21 cellular contexts compared by ENCODE assay signal in genomic region chr1:235933017-235933416, GRCh38.
A peak's percentile ranks its signal among the peaks of the same experiment; 100 is the strongest.
DNase-seq lines count a peak whose midpoint lies in the region; ATAC-seq, FAIRE-seq and TF ChIP-seq lines count a peak whose summit lies in the region.
"Had no signal": no experiment of that assay in that cellular context is flagged by ENCODE, and none has a peak within 500 bp of the region (broad histone marks: within the 10 kb centered on the region; RNA-seq: fewer than 3 reads in every experiment).

No MANE protein-coding gene starts in this region.

- H3K9me3 Mint-ChIP-seq in stimulated activated effector memory CD8-positive, alpha-beta T cell treated with anti-CD3 and anti-CD28 coated beads, Interleukin-12 subunit alpha, Interleukin-12 subunit beta, amount 100 ng/mL, for 72 hours: no peaks in the 10 kb centered on the region
- H3K9me3 Mint-ChIP-seq: activated CD8-positive, alpha-beta T cell treated with anti-CD3 and anti-CD28 coated beads for 36 hours; activated naive CD4-positive, alpha-beta T cell treated with anti-CD3 and anti-CD28 coated beads, Interleukin-2, amount 10 ng/mL, durations not matched to agents 7 days and 5 days; CD4-positive, alpha-beta memory T cell; naive thymus-derived CD8-positive, alpha-beta T cell had no signal

- peak overlapping the region; percentile 67 for H3K9ac ChIP-seq in keratinocyte (ENCODE audit: control insufficient read depth, extremely low read depth, insufficient read depth, low read length)
- H3K9ac ChIP-seq: KMS-11 had no signal

- peak; percentile 69 for DNase-seq in astrocyte of the hippocampus (ENCODE audit: low read depth, low spot score)
- DNase-seq in keratinocyte (ENCODE audit: low read depth, low spot score): no peak
- DNase-seq in stimulated activated effector memory CD8-positive, alpha-beta T cell treated with anti-CD3 and anti-CD28 coated beads, Interleukin-12 subunit alpha, Interleukin-12 subunit beta, amount 100 ng/mL, for 72 hours (ENCODE audit: low spot score in 2 of 2): no peak
- DNase-seq in NCI-H2107 (lab: John Stamatoyannopoulos, UW): no peak
- DNase-seq in stimulated activated CD8-positive, alpha-beta memory T cell treated with anti-CD3 and anti-CD28 coated beads, Interleukin-4, amount 100 ng/mL, for 48 hours: no peak
- no peak for DNase-seq in cortex of kidney (lab: John Stamatoyannopoulos, UW)
- DNase-seq: activated CD8-positive, alpha-beta T cell treated with anti-CD3 and anti-CD28 coated beads for 36 hours; activated naive CD4-positive, alpha-beta T cell treated with anti-CD3 and anti-CD28 coated beads, Interleukin-2, amount 10 ng/mL, durations not matched to agents 7 days and 5 days; caudate nucleus; CD4-positive, alpha-beta memory T cell; GDM1; islet precursor cell; mesendoderm; naive thymus-derived CD8-positive, alpha-beta T cell; NCI-H526 treated with DMSO at 0.1 percent for 48 hours; SHP77 had no signal

- no peaks in the 10 kb centered on the region; the same call in 1 of the 2 replicates for H3K4me1 ChIP-seq in HEK293 (ENCODE audit: control insufficient read depth, insufficient read depth, low read length)
- peaks cover 63% of the 10 kb centered on the region for H3K4me1 ChIP-seq in keratinocyte (ENCODE audit: control insufficient read depth, extremely low read depth, insufficient read depth, low read length)

- TF ChIP-seq CTCF in HEK293 (tag by site-specific recombination; IDR thresholded peaks at IDR 0.05) (no peak), keratinocyte (optimal IDR thresholded peaks at IDR 0.05 in 1 of 3, IDR thresholded peaks at IDR 0.05 in 1 of 3, conservative IDR thresholded peaks at IDR 0.05 in 1 of 3; ENCODE audit: extremely low read depth in 1 of 3, insufficient read depth in 2 of 3, low read length in 3 of 3) (no peak)

- H3K27ac ChIP-seq in HEK293 (ENCODE audit: extremely low read depth, low read depth, low read length) (no peak overlapping the region), keratinocyte (ENCODE audit: control insufficient read depth, insufficient read depth, low read length) (peak overlapping the region; percentile 85)
- H3K27ac ChIP-seq: gastroesophageal sphincter had no signal

- H3K79me2 ChIP-seq in keratinocyte (ENCODE audit: control insufficient read depth, insufficient read depth, low read length): no peaks in the 10 kb centered on the region

- H3K36me3 Mint-ChIP-seq in stimulated activated effector memory CD8-positive, alpha-beta T cell treated with anti-CD3 and anti-CD28 coated beads, Interleukin-12 subunit alpha, Interleukin-12 subunit beta, amount 100 ng/mL, for 72 hours: no peaks in the 10 kb centered on the region
- H3K36me3 Mint-ChIP-seq: CD4-positive, alpha-beta memory T cell; naive thymus-derived CD8-positive, alpha-beta T cell had no signal

- H4K20me1 ChIP-seq in keratinocyte (ENCODE audit: control insufficient read depth, extremely low read depth, insufficient read depth, low read length): no peaks in the 10 kb centered on the region

- FAIRE-seq in keratinocyte (lab: Jason Lieb, UNC): peak; percentile 91

- peaks cover 34% of the 10 kb centered on the region for H3K4me1 Mint-ChIP-seq in stimulated activated effector memory CD8-positive, alpha-beta T cell treated with anti-CD3 and anti-CD28 coated beads, Interleukin-12 subunit alpha, Interleukin-12 subunit beta, amount 100 ng/mL, for 72 hours

- no peaks in the 10 kb centered on the region for H3K27me3 ChIP-seq in keratinocyte (ENCODE audit: control insufficient read depth, extremely low read depth, insufficient read depth, low read length)
- H3K27me3 ChIP-seq: gastroesophageal sphincter had no signal

- H3K4me3 ChIP-seq in HEK293 (ENCODE audit: low read depth, low read length) (no peak overlapping the region), keratinocyte (ENCODE audit: control insufficient read depth in 2 of 3, extremely low read depth in 1 of 3, insufficient read depth in 2 of 3, low read depth in 1 of 3, low read length in 3 of 3) (peak overlapping the region in 2 of 3 experiments; percentile 39 to 44)
- H3K4me3 ChIP-seq: gastroesophageal sphincter had no signal

- no peak overlapping the region for H3K27ac Mint-ChIP-seq in stimulated activated effector memory CD8-positive, alpha-beta T cell treated with anti-CD3 and anti-CD28 coated beads, Interleukin-12 subunit alpha, Interleukin-12 subunit beta, amount 100 ng/mL, for 72 hours
- H3K27ac Mint-ChIP-seq: activated CD8-positive, alpha-beta T cell treated with anti-CD3 and anti-CD28 coated beads for 36 hours; activated naive CD4-positive, alpha-beta T cell treated with anti-CD3 and anti-CD28 coated beads, Interleukin-2, amount 10 ng/mL, durations not matched to agents 7 days and 5 days had no signal

- H3K9me1 ChIP-seq in keratinocyte (ENCODE audit: control insufficient read depth, extremely low read depth, insufficient read depth, low read length): no peaks in the 10 kb centered on the region

- H3K4me2 ChIP-seq in keratinocyte (ENCODE audit: control insufficient read depth, extremely low read depth, insufficient read depth, low read depth, low read length): peak overlapping the region; percentile 86

- H3K4me3 Mint-ChIP-seq in stimulated activated effector memory CD8-positive, alpha-beta T cell treated with anti-CD3 and anti-CD28 coated beads, Interleukin-12 subunit alpha, Interleukin-12 subunit beta, amount 100 ng/mL, for 72 hours: no peak overlapping the region
- H3K4me3 Mint-ChIP-seq: activated CD8-positive, alpha-beta T cell treated with anti-CD3 and anti-CD28 coated beads for 36 hours; activated naive CD4-positive, alpha-beta T cell treated with anti-CD3 and anti-CD28 coated beads, Interleukin-2, amount 10 ng/mL, durations not matched to agents 7 days and 5 days; CD4-positive, alpha-beta memory T cell had no signal

- H2AFZ ChIP-seq in keratinocyte (ENCODE audit: control insufficient read depth, low read length): peak overlapping the region; percentile 80

- CTCF ChIA-PET in HEK293 (lab: Yijun Ruan, JAX): interaction anchor here (1.1 to 1.5 kb wide), 4 partner anchors 9 to 332 kb away, joined by 3 to 4 read pairs (median 4); no protein-coding TSS in a partner anchor

- dilution Hi-C loops in keratinocyte (cut with MboI; ENCODE audit: extremely low pct_ligation_motif_present, low sequenced_read_pairs): no loop called here

- POLR2A ChIA-PET in HEK293 (lab: Yijun Ruan, JAX): no interaction called here

- no peaks in the 10 kb centered on the region for H3K9me3 ChIP-seq in HEK293 (ENCODE audit: control insufficient read depth, insufficient read depth, low read depth, low read length)
- H3K9me3 ChIP-seq in keratinocyte (ENCODE audit: control insufficient read depth, low read depth, low read length): no peaks in the 10 kb centered on the region
- H3K9me3 ChIP-seq: gastroesophageal sphincter had no signal

- H3K36me3 ChIP-seq in HEK293 (ENCODE audit: control insufficient read depth in 2 of 2, insufficient read depth in 1 of 2, low read length in 2 of 2) (no peaks in the 10 kb centered on the region), keratinocyte (ENCODE audit: control insufficient read depth in 2 of 2, extremely low read depth in 1 of 2, insufficient read depth in 2 of 2, low read length in 2 of 2) (no peaks in the 10 kb centered on the region)
- H3K36me3 ChIP-seq: gastroesophageal sphincter had no signal

- ATAC-seq in stimulated activated effector memory CD8-positive, alpha-beta T cell treated with anti-CD3 and anti-CD28 coated beads, Interleukin-12 subunit alpha, Interleukin-12 subunit beta, amount 100 ng/mL, for 72 hours: peak; percentile 5
- no peak for ATAC-seq in HG02884 (IDR thresholded peaks at IDR 0.05; ENCODE audit: unreplicated experiment)
- ATAC-seq: activated CD4-positive, CD25-positive, alpha-beta regulatory T cell treated with anti-CD3 and anti-CD28 coated beads, Interleukin-2, amount 50 U/mL, for 24 hours; activated CD8-positive, alpha-beta T cell treated with anti-CD3 and anti-CD28 coated beads for 36 hours; gastroesophageal sphincter had no signal

TF ChIP-seq in HEK293, 187 proteins besides CTCF, POLR2A, EP300 and RAD21 (continues in another document):
- no peak for TF ChIP-seq MEIS1 (CRISPR knock-in tag; IDR thresholded peaks at IDR 0.05; ENCODE audit: borderline replicate concordance)
- no peak for TF ChIP-seq GFI1B (tag by site-specific recombination; IDR thresholded peaks at IDR 0.05)
- TF ChIP-seq SCRT2 (tag by site-specific recombination; IDR thresholded peaks at IDR 0.05): peak; percentile 71
- no peak for TF ChIP-seq ZSCAN5A (tag by site-specific recombination; IDR thresholded peaks at IDR 0.05)
- no peak for TF ChIP-seq ZNF248 (tag by site-specific recombination; IDR thresholded peaks at IDR 0.05)
- no peak for TF ChIP-seq WT1 (tag by site-specific recombination; IDR thresholded peaks at IDR 0.05)
- no peak for TF ChIP-seq ZNF433 (tag by site-specific recombination; IDR thresholded peaks at IDR 0.05; ENCODE audit: low read depth)
- TF ChIP-seq ZNF785 (tag by site-specific recombination; IDR thresholded peaks at IDR 0.05): no peak
